In the genomic region with DNA sequence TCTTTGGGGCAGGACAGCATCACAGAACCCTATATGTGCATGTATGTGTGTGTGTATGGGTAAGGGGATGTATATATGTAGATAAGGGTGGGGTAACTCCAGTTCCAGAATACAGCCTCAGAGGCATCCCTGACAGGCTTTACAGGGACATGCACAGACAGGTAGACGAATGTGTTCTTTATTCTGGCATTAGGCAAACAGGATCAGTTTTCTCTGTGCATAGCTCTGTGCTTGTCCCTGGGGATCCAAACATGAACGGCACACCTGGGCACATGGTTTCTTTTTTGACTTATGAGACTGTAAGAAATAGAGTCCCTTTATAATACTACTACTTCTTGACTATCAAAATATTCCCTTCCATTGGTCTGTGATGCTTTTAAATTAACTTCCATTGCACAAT, we compare ENCODE assay signal across 15 cellular contexts.
A peak's percentile ranks its signal among the peaks of the same experiment; 100 is the strongest.
DNase-seq lines count a peak whose midpoint lies in the region; ATAC-seq, FAIRE-seq and TF ChIP-seq lines count a peak whose summit lies in the region.
"Had no signal": no experiment of that assay in that cellular context is flagged by ENCODE, and none has a peak within 500 bp of the region (broad histone marks: within the 10 kb centered on the region; RNA-seq: fewer than 3 reads in every experiment).

No MANE protein-coding gene starts in this region.

- DNase-seq in A549 (ENCODE audit: low read depth in 1 of 2, low spot score in 1 of 2) (no peak), HFFc6 (no peak), NCI-H69 (lab: John Stamatoyannopoulos, UW) (peak; percentile 97), epithelial cell of esophagus (ENCODE audit: low read depth) (peak; percentile 87), GM03348 (ENCODE audit: low spot score) (no peak), NCI-H2029 treated with DMSO at 0.1 percent for 48 hours (lab: John Stamatoyannopoulos, UW) (no peak)
- no peak for DNase-seq in effector memory CD4-positive, alpha-beta T cell
- DNase-seq: amygdala, endodermal cell, GF-D8, Karpas-422, OCI-M1, retina had no signal

- H3K4me3 Mint-ChIP-seq in HFFc6 = peak overlapping the region; percentile 9

- H3K4me1 ChIP-seq in A549 = peaks cover 76% of the 10 kb centered on the region
- H3K4me1 ChIP-seq in effector memory CD4-positive, alpha-beta T cell (ENCODE audit: control insufficient read depth, insufficient read depth, low read length, poor library complexity, severe bottlenecking) = no peaks in the 10 kb centered on the region

- no peaks in the 10 kb centered on the region for H3K36me3 ChIP-seq in effector memory CD4-positive, alpha-beta T cell (ENCODE audit: control insufficient read depth, insufficient read depth, low read length)
- H3K36me3 ChIP-seq: thoracic aorta had no signal

- 37% methylated on average over 2 of the region's 2 CpGs for WGBS in A549 (ENCODE audit: missing lambda C conversion rate)

- no peaks in the 10 kb centered on the region for H3K9me3 ChIP-seq in A549
- no peaks in the 10 kb centered on the region for H3K9me3 ChIP-seq in effector memory CD4-positive, alpha-beta T cell (ENCODE audit: control insufficient read depth, low read length)
- H3K9me3 ChIP-seq: thoracic aorta had no signal

- CTCF ChIA-PET in A549 (lab: Yijun Ruan, JAX) = interaction anchor here (1.0 to 1.7 kb wide), 2 partner anchors 90 to 103 kb away, joined by 3 to 4 read pairs; no protein-coding TSS in a partner anchor

- H3K4me2 ChIP-seq in A549 = peak overlapping the region; percentile 81

- ATAC-seq in A549 (no peak), GM21786 (IDR thresholded peaks at IDR 0.05; ENCODE audit: unreplicated experiment) (no peak)

- no peak for TF ChIP-seq RAD21 in A549 (conservative IDR thresholded peaks at IDR 0.05 in 1 of 2, IDR thresholded peaks at IDR 0.05 in 1 of 2)

- H3K9me3 Mint-ChIP-seq in HFFc6 = no peaks in the 10 kb centered on the region
- H3K9me3 Mint-ChIP-seq: endodermal cell had no signal

- peaks cover 8% of the 10 kb centered on the region for H3K27me3 ChIP-seq in effector memory CD4-positive, alpha-beta T cell (replicated peaks; ENCODE audit: control insufficient read depth, insufficient read depth, low read length, poor library complexity, severe bottlenecking)

- H3K4me1 Mint-ChIP-seq in HFFc6 (ENCODE audit: low read depth) = peaks cover 100% of the 10 kb centered on the region

- peaks cover 10% of the 10 kb centered on the region for H3K27me3 Mint-ChIP-seq in HFFc6 (ENCODE audit: insufficient read depth)

- H3K36me3 Mint-ChIP-seq in HFFc6 (ENCODE audit: low read depth) = peaks cover 31% of the 10 kb centered on the region

- TF ChIP-seq POLR2A in A549 (IDR thresholded peaks at IDR 0.05; ENCODE audit: low read length) = no peak

- H3K27ac Mint-ChIP-seq in HFFc6 = peak overlapping the region; percentile 75
- H3K27ac Mint-ChIP-seq: endodermal cell had no signal

- FAIRE-seq in A549 (lab: Jason Lieb, UNC) = no peak

- TF ChIP-seq EP300 in A549 (IDR thresholded peaks at IDR 0.05) = no peak

- POLR2A ChIA-PET in A549 (lab: Yijun Ruan, JAX) = no interaction called here

- no peak for TF ChIP-seq CTCF in A549 (IDR thresholded peaks at IDR 0.05)
- no peak for TF ChIP-seq CTCF in HFFc6 (IDR thresholded peaks at IDR 0.05)
- TF ChIP-seq CTCF in epithelial cell of esophagus (IDR thresholded peaks at IDR 0.05; ENCODE audit: insufficient read depth, low read depth, low read length, missing control alignments) = no peak

- H3K27ac ChIP-seq in A549 = peak overlapping the region; percentile 66 to 78; a peak in 5 of 6 replicates
- H3K27ac ChIP-seq in effector memory CD4-positive, alpha-beta T cell (ENCODE audit: insufficient read depth, low read length, poor library complexity, severe bottlenecking) = no peak overlapping the region

- H3K4me3 ChIP-seq in A549 (no peak overlapping the region), epithelial cell of esophagus (ENCODE audit: low read length) (peak overlapping the region; percentile 6)
- H3K4me3 ChIP-seq in effector memory CD4-positive, alpha-beta T cell (ENCODE audit: insufficient read depth, low read depth, low read length, poor library complexity, severe bottlenecking) = no peak overlapping the region

TF ChIP-seq in A549, 52 proteins besides CTCF, POLR2A, EP300 and RAD21:
- TF ChIP-seq, protein P1, sequence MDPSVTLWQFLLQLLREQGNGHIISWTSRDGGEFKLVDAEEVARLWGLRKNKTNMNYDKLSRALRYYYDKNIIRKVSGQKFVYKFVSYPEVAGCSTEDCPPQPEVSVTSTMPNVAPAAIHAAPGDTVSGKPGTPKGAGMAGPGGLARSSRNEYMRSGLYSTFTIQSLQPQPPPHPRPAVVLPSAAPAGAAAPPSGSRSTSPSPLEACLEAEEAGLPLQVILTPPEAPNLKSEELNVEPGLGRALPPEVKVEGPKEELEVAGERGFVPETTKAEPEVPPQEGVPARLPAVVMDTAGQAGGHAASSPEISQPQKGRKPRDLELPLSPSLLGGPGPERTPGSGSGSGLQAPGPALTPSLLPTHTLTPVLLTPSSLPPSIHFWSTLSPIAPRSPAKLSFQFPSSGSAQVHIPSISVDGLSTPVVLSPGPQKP (IDR thresholded peaks at IDR 0.05; ENCODE audit: low read depth, low read length) = no peak
- TF ChIP-seq HOXA7 (CRISPR knock-in tag; IDR thresholded peaks at IDR 0.05) (no peak), POLR2AphosphoS2 (conservative IDR thresholded peaks at IDR 0.05; ENCODE audit: low read length) (no peak), EHF (CRISPR knock-in tag; IDR thresholded peaks at IDR 0.05) (no peak), CEBPB (IDR thresholded peaks at IDR 0.05) (no peak), NFE2L2 (conservative IDR thresholded peaks at IDR 0.05; ENCODE audit: low read length) (no peak), ZSCAN20 (CRISPR knock-in tag; IDR thresholded peaks at IDR 0.05) (no peak), CBX2 (IDR thresholded peaks at IDR 0.05; ENCODE audit: borderline replicate concordance, low read depth) (no peak), PHF8 (IDR thresholded peaks at IDR 0.05; ENCODE audit: borderline replicate concordance, low read depth) (no peak), BCL3 (IDR thresholded peaks at IDR 0.05) (no peak), KDM5A (IDR thresholded peaks at IDR 0.05) (no peak), CHD2 (IDR thresholded peaks at IDR 0.05; ENCODE audit: low read length, partially characterized antibody) (no peak), MAFK (IDR thresholded peaks at IDR 0.05; ENCODE audit: partially characterized antibody) (no peak), RFX5 (IDR thresholded peaks at IDR 0.05) (no peak)
- TF ChIP-seq, protein P2, sequence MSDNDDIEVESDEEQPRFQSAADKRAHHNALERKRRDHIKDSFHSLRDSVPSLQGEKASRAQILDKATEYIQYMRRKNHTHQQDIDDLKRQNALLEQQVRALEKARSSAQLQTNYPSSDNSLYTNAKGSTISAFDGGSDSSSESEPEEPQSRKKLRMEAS (IDR thresholded peaks at IDR 0.05) = no peak
- TF ChIP-seq, protein P3, sequence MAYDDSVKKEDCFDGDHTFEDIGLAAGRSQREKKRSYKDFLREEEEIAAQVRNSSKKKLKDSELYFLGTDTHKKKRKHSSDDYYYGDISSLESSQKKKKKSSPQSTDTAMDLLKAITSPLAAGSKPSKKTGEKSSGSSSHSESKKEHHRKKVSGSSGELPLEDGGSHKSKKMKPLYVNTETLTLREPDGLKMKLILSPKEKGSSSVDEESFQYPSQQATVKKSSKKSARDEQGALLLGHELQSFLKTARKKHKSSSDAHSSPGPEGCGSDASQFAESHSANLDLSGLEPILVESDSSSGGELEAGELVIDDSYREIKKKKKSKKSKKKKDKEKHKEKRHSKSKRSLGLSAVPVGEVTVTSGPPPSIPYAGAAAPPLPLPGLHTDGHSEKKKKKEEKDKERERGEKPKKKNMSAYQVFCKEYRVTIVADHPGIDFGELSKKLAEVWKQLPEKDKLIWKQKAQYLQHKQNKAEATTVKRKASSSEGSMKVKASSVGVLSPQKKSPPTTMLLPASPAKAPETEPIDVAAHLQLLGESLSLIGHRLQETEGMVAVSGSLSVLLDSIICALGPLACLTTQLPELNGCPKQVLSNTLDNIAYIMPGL (CRISPR knock-in tag; IDR thresholded peaks at IDR 0.05; ENCODE audit: borderline replicate concordance) = no peak
- TF ChIP-seq, protein P4, sequence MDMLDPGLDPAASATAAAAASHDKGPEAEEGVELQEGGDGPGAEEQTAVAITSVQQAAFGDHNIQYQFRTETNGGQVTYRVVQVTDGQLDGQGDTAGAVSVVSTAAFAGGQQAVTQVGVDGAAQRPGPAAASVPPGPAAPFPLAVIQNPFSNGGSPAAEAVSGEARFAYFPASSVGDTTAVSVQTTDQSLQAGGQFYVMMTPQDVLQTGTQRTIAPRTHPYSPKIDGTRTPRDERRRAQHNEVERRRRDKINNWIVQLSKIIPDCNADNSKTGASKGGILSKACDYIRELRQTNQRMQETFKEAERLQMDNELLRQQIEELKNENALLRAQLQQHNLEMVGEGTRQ (IDR thresholded peaks at IDR 0.05) = no peak

Comparison
In these comparisons a context has a peak if more than half of its experiments do, and no peak if none do; other contexts are left out.
1. DNase-seq: peak in NCI-H69 (single experiment) and epithelial cell of esophagus (single experiment); none in A549 (0 of 2), HFFc6 (single experiment), GM03348 (single experiment), effector memory CD4-positive, alpha-beta T cell (0 of 3) and NCI-H2029 treated with DMSO at 0.1 percent for 48 hours (single experiment).